In genomic region chrX:55489315-55490009, GRCh38 we compare ENCODE assay signal across 8 cellular contexts. TPM values are rescaled to one million over a fixed set of nuclear protein-coding genes. Genes with fewer than 3 reads are reported as not detected.
DNase-seq lines count a peak whose midpoint lies in the region; ATAC-seq and TF ChIP-seq lines count a peak whose summit lies in the region.

USP51 (minus strand) TSS chrX:55489848; CDS start chrX:55488939, 909 bp downstream.

- no peaks in the 10 kb centered on the region for H3K27me3 Mint-ChIP-seq in activated CD4-positive, alpha-beta T cell treated with anti-CD3 and anti-CD28 coated beads for 36 hours
- H3K27me3 Mint-ChIP-seq in activated naive CD8-positive, alpha-beta T cell treated with anti-CD3 and anti-CD28 coated beads for 36 hours = no peaks in the 10 kb centered on the region

- H3K9me3 Mint-ChIP-seq in activated CD4-positive, alpha-beta T cell treated with anti-CD3 and anti-CD28 coated beads for 36 hours (ENCODE audit: low read depth) = no peaks in the 10 kb centered on the region
- H3K9me3 Mint-ChIP-seq in activated naive CD8-positive, alpha-beta T cell treated with anti-CD3 and anti-CD28 coated beads for 36 hours = no peaks in the 10 kb centered on the region

- no peak for TF ChIP-seq POLR2A in ovary (IDR thresholded peaks at IDR 0.05)

- H3K9me3 ChIP-seq in cardiac muscle cell (ENCODE audit: low read depth) = no peaks in the 10 kb centered on the region
- no peaks in the 10 kb centered on the region for H3K9me3 ChIP-seq in ovary

- no peaks in the 10 kb centered on the region for H3K27me3 ChIP-seq in cardiac muscle cell
- no peaks in the 10 kb centered on the region for H3K27me3 ChIP-seq in ovary

- H3K36me3 ChIP-seq in cardiac muscle cell (no peaks in the 10 kb centered on the region), ovary (no peaks in the 10 kb centered on the region)

- intact Hi-C loops in activated CD4-positive, alpha-beta T cell treated with anti-CD3 and anti-CD28 coated beads for 36 hours (cut with DNase I, micrococcal nuclease) = no loop called here
- intact Hi-C loops in ovary (cut with DNase I) = no loop called here

- H3K4me1 ChIP-seq in cardiac muscle cell (ENCODE audit: low read depth) = peaks cover 3% of the 10 kb centered on the region
- no peaks in the 10 kb centered on the region for H3K4me1 ChIP-seq in ovary (ENCODE audit: insufficient read depth)

- H3K4me3 Mint-ChIP-seq in activated CD4-positive, alpha-beta T cell treated with anti-CD3 and anti-CD28 coated beads for 36 hours = peak within 1 kb of the TSS; percentile 85
- peak within 1 kb of the TSS; percentile 88 for H3K4me3 Mint-ChIP-seq in activated naive CD8-positive, alpha-beta T cell treated with anti-CD3 and anti-CD28 coated beads for 36 hours

- POLR2A ChIA-PET in activated CD4-positive, alpha-beta T cell treated with anti-CD3 and anti-CD28 coated beads for 36 hours (lab: Charles Lee) = interaction anchor here (0.8 to 1.7 kb wide), 2 partner anchors 38 to 229 kb away, joined by 3 to 8 read pairs; partner anchors contain the start of gene MAGEH1

- CTCF ChIA-PET in activated CD4-positive, alpha-beta T cell treated with anti-CD3 and anti-CD28 coated beads for 36 hours (lab: Charles Lee) = interaction anchor here (0.8 to 1.3 kb wide), 3 partner anchors 38 to 843 kb away, joined by 3 to 6 read pairs (median 4); partner anchors contain the start of gene MAGEH1

- H3K4me3 ChIP-seq in cardiac muscle cell (peak within 1 kb of the TSS; percentile 68), ovary (peak within 1 kb of the TSS; percentile 61)

- H3K27ac Mint-ChIP-seq in activated CD4-positive, alpha-beta T cell treated with anti-CD3 and anti-CD28 coated beads for 36 hours = peak within 1 kb of the TSS; percentile 95
- peak within 1 kb of the TSS; percentile 92 for H3K27ac Mint-ChIP-seq in activated naive CD8-positive, alpha-beta T cell treated with anti-CD3 and anti-CD28 coated beads for 36 hours

- ATAC-seq in activated CD4-positive, alpha-beta T cell treated with anti-CD3 and anti-CD28 coated beads for 36 hours = peak; percentile 48
- ATAC-seq in HG02610 (IDR thresholded peaks at IDR 0.05; ENCODE audit: unreplicated experiment) = peak; percentile 24

- DNase-seq in activated CD4-positive, alpha-beta T cell treated with anti-CD3 and anti-CD28 coated beads for 36 hours = peak; percentile 50
- DNase-seq in activated CD4-positive, alpha-beta T cell treated with anti-CD3 and anti-CD28 coated beads for 1 hour = no peak
- DNase-seq in NCI-H345 (lab: John Stamatoyannopoulos, UW) = peak; percentile 52
- peak; percentile 36 for DNase-seq in activated naive CD8-positive, alpha-beta T cell treated with anti-CD3 and anti-CD28 coated beads for 36 hours
- DNase-seq in cardiac muscle cell (ENCODE audit: low read depth in 1 of 2, low spot score in 1 of 2) = peak; percentile 60 to 74
- DNase-seq in ovary = peak; percentile 69 to 78 (median 73)
- no peak for DNase-seq in effector CD4-positive, alpha-beta T cell

- H3K36me3 Mint-ChIP-seq in activated CD4-positive, alpha-beta T cell treated with anti-CD3 and anti-CD28 coated beads for 36 hours (ENCODE audit: low read depth) = peaks cover 3% of the 10 kb centered on the region
- peaks cover 6% of the 10 kb centered on the region for H3K36me3 Mint-ChIP-seq in activated naive CD8-positive, alpha-beta T cell treated with anti-CD3 and anti-CD28 coated beads for 36 hours

- H3K4me1 Mint-ChIP-seq in activated CD4-positive, alpha-beta T cell treated with anti-CD3 and anti-CD28 coated beads for 36 hours = peaks cover 20% of the 10 kb centered on the region
- peaks cover 10% of the 10 kb centered on the region for H3K4me1 Mint-ChIP-seq in activated naive CD8-positive, alpha-beta T cell treated with anti-CD3 and anti-CD28 coated beads for 36 hours

- peak within 1 kb of the TSS; percentile 99 for H3K27ac ChIP-seq in cardiac muscle cell
- peak within 1 kb of the TSS; percentile 92 to 93 for H3K27ac ChIP-seq in ovary

- TF ChIP-seq CTCF in cardiac muscle cell (IDR thresholded peaks at IDR 0.05; ENCODE audit: low read depth, low read length) = no peak
- TF ChIP-seq CTCF in ovary (IDR thresholded peaks at IDR 0.05) = no peak

- TF ChIP-seq EP300 in ovary (IDR thresholded peaks at IDR 0.05) = no peak

- 28 to 37% (median 37%) methylated on average over 34 of the region's 34 CpGs for WGBS in ovary, 3 donors

RNA-seq across cellular contexts. Expression of gene USP51, which starts in this region (rescaled TPM):
- 1 to 10 TPM; 1.5 to 2.5 TPM for total RNA-seq in activated CD4-positive, alpha-beta T cell treated with anti-CD3 and anti-CD28 coated beads for 36 hours
- 1 to 10 TPM; 1.3 to 2.0 TPM for total RNA-seq in activated naive CD8-positive, alpha-beta T cell treated with anti-CD3 and anti-CD28 coated beads for 36 hours
- 4.8 and 7.3 TPM in 2 replicates for total RNA-seq in cardiac muscle cell
- polyA plus RNA-seq in cardiac muscle cell = 1.4 and 2.6 TPM in 2 replicates
- total RNA-seq in ovary = 10 to 100 TPM in 1 of 7 donors, 1 to 10 TPM in 6; 4.0 to 12.1 (median 8.1) TPM
- 1 to 10 TPM; 2.8 to 8.2 TPM for polyA plus RNA-seq in ovary

Comparison
In these comparisons a context has a peak if more than half of its experiments do, and no peak if none do; other contexts are left out.
1. DNase-seq: peak in activated CD4-positive, alpha-beta T cell treated with anti-CD3 and anti-CD28 coated beads for 36 hours (single experiment), NCI-H345 (single experiment), activated naive CD8-positive, alpha-beta T cell treated with anti-CD3 and anti-CD28 coated beads for 36 hours (single experiment), cardiac muscle cell (2 of 2) and ovary (5 of 5); none in activated CD4-positive, alpha-beta T cell treated with anti-CD3 and anti-CD28 coated beads for 1 hour (single experiment) and effector CD4-positive, alpha-beta T cell (single experiment).